Comparison of ENCODE assay signal across 16 cellular contexts in the genomic region with DNA sequence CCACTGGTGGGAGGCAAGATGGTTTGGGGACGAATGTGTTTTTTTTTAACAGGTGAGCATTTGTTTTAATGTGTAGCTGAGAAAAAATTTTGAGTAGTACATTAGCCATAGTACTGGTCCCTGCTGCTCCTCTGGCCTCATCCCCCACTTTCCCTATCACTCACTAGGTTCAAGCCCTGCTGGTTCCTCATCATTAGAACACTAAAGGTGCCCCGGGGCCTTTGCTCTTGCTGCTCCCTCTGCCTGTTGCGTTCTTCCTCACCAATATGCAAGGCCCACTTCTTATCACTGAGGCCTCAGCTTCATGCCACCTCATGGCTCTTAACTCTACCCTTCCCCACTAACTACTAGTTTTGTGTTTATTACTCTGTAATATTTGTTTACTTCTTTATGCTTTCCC.
DNase-seq lines count a peak whose midpoint lies in the region; ATAC-seq lines count a peak whose summit lies in the region.
"Had no signal": no experiment of that assay in that cellular context is flagged by ENCODE, and none has a peak within 500 bp of the region (broad histone marks: within the 10 kb centered on the region; RNA-seq: fewer than 3 reads in every experiment).

No MANE protein-coding gene starts in this region.

- no peaks in the 10 kb centered on the region for H3K27me3 ChIP-seq in layer of hippocampus (ENCODE audit: control insufficient read depth, insufficient read depth, low read length)

- H3K4me1 Mint-ChIP-seq in activated naive CD8-positive, alpha-beta T cell treated with anti-CD3 and anti-CD28 coated beads, Interleukin-2, amount 10 ng/mL, durations not matched to agents 7 days and 5 days = peaks cover 19% of the 10 kb centered on the region
- peaks cover 8% of the 10 kb centered on the region for H3K4me1 Mint-ChIP-seq in activated naive CD8-positive, alpha-beta T cell treated with anti-CD3 and anti-CD28 coated beads for 36 hours
- H3K4me1 Mint-ChIP-seq in activated CD4-positive, alpha-beta T cell treated with anti-CD3 and anti-CD28 coated beads, Interleukin-2, amount 10 ng/mL, durations not matched to agents 7 days and 5 days = peaks cover 36% of the 10 kb centered on the region

- H3K9me3 Mint-ChIP-seq in activated naive CD8-positive, alpha-beta T cell treated with anti-CD3 and anti-CD28 coated beads, Interleukin-2, amount 10 ng/mL, durations not matched to agents 7 days and 5 days = no peaks in the 10 kb centered on the region
- no peaks in the 10 kb centered on the region for H3K9me3 Mint-ChIP-seq in activated naive CD8-positive, alpha-beta T cell treated with anti-CD3 and anti-CD28 coated beads for 36 hours
- H3K9me3 Mint-ChIP-seq in activated CD4-positive, alpha-beta T cell treated with anti-CD3 and anti-CD28 coated beads, Interleukin-2, amount 10 ng/mL, durations not matched to agents 7 days and 5 days = no peaks in the 10 kb centered on the region

- H3K36me3 Mint-ChIP-seq in activated naive CD8-positive, alpha-beta T cell treated with anti-CD3 and anti-CD28 coated beads, Interleukin-2, amount 10 ng/mL, durations not matched to agents 7 days and 5 days = no peaks in the 10 kb centered on the region
- H3K36me3 Mint-ChIP-seq in activated naive CD8-positive, alpha-beta T cell treated with anti-CD3 and anti-CD28 coated beads for 36 hours = no peaks in the 10 kb centered on the region
- H3K36me3 Mint-ChIP-seq in activated CD4-positive, alpha-beta T cell treated with anti-CD3 and anti-CD28 coated beads, Interleukin-2, amount 10 ng/mL, durations not matched to agents 7 days and 5 days (ENCODE audit: low read depth) = no peaks in the 10 kb centered on the region

- POLR2A ChIA-PET in activated naive CD8-positive, alpha-beta T cell treated with anti-CD3 and anti-CD28 coated beads, Interleukin-2, amount 10 ng/mL, durations not matched to agents 7 days and 5 days (lab: Charles Lee) = no interaction called here
- POLR2A ChIA-PET in activated CD4-positive, alpha-beta T cell treated with anti-CD3 and anti-CD28 coated beads, Interleukin-2, amount 10 ng/mL, durations not matched to agents 7 days and 5 days (lab: Charles Lee) = no interaction called here

- no peak for DNase-seq in activated naive CD8-positive, alpha-beta T cell treated with anti-CD3 and anti-CD28 coated beads, Interleukin-2, amount 10 ng/mL, durations not matched to agents 7 days and 5 days
- DNase-seq in activated naive CD8-positive, alpha-beta T cell treated with anti-CD3 and anti-CD28 coated beads for 36 hours = no peak
- DNase-seq in NCI-H524 (lab: John Stamatoyannopoulos, UW) (no peak), NCI-H2227 (lab: John Stamatoyannopoulos, UW; ENCODE audit: unreplicated experiment) (no peak)
- DNase-seq in activated CD4-positive, alpha-beta T cell treated with anti-CD3 and anti-CD28 coated beads, Interleukin-2, amount 10 ng/mL, durations not matched to agents 7 days and 5 days = no peak
- DNase-seq: Calu3, DMS79, KBM-7, NCI-H1092, NCI-H748 treated with DMSO at 0.1 percent for 48 hours, PC-9 had no signal

- peaks cover 4% of the 10 kb centered on the region for H3K27me3 Mint-ChIP-seq in activated naive CD8-positive, alpha-beta T cell treated with anti-CD3 and anti-CD28 coated beads, Interleukin-2, amount 10 ng/mL, durations not matched to agents 7 days and 5 days
- no peaks in the 10 kb centered on the region for H3K27me3 Mint-ChIP-seq in activated naive CD8-positive, alpha-beta T cell treated with anti-CD3 and anti-CD28 coated beads for 36 hours
- peaks cover 2% of the 10 kb centered on the region for H3K27me3 Mint-ChIP-seq in activated CD4-positive, alpha-beta T cell treated with anti-CD3 and anti-CD28 coated beads, Interleukin-2, amount 10 ng/mL, durations not matched to agents 7 days and 5 days

- CTCF ChIA-PET in activated CD4-positive, alpha-beta T cell treated with anti-CD3 and anti-CD28 coated beads, Interleukin-2, amount 10 ng/mL, durations not matched to agents 7 days and 5 days (lab: Charles Lee) = interaction anchor here (0.9 kb wide), 1 partner anchor 20 kb away, joined by 3 read pairs; no protein-coding TSS in a partner anchor

- H3K4me3 Mint-ChIP-seq in activated naive CD8-positive, alpha-beta T cell treated with anti-CD3 and anti-CD28 coated beads, Interleukin-2, amount 10 ng/mL, durations not matched to agents 7 days and 5 days = no peak overlapping the region
- no peak overlapping the region for H3K4me3 Mint-ChIP-seq in activated naive CD8-positive, alpha-beta T cell treated with anti-CD3 and anti-CD28 coated beads for 36 hours
- H3K4me3 Mint-ChIP-seq in activated CD4-positive, alpha-beta T cell treated with anti-CD3 and anti-CD28 coated beads, Interleukin-2, amount 10 ng/mL, durations not matched to agents 7 days and 5 days = no peak overlapping the region
- H3K4me3 Mint-ChIP-seq: GM23338 had no signal

- ATAC-seq in activated naive CD8-positive, alpha-beta T cell treated with anti-CD3 and anti-CD28 coated beads, Interleukin-2, amount 10 ng/mL, durations not matched to agents 7 days and 5 days (ENCODE audit: low read depth) = no peak
- ATAC-seq: GM23338 had no signal

- H3K27ac Mint-ChIP-seq in activated naive CD8-positive, alpha-beta T cell treated with anti-CD3 and anti-CD28 coated beads, Interleukin-2, amount 10 ng/mL, durations not matched to agents 7 days and 5 days = peak overlapping the region; percentile 59
- no peak overlapping the region for H3K27ac Mint-ChIP-seq in activated naive CD8-positive, alpha-beta T cell treated with anti-CD3 and anti-CD28 coated beads for 36 hours
- no peak overlapping the region for H3K27ac Mint-ChIP-seq in activated CD4-positive, alpha-beta T cell treated with anti-CD3 and anti-CD28 coated beads, Interleukin-2, amount 10 ng/mL, durations not matched to agents 7 days and 5 days
- H3K27ac Mint-ChIP-seq: GM23338 had no signal

- H3K27ac ChIP-seq in angular gyrus (ENCODE audit: low read depth, low read length) = peak overlapping the region; percentile 98
- peak overlapping the region; percentile 98 for H3K27ac ChIP-seq in layer of hippocampus (ENCODE audit: low read depth, low read length)
- peak overlapping the region; percentile 100 for H3K27ac ChIP-seq in temporal lobe (ENCODE audit: low read depth, low read length)
- H3K27ac ChIP-seq: C4-2B, PC-9 had no signal
